ENCODE assay signal across 12 cellular contexts in genomic region chr15:44958302-44958701, GRCh38. TPM values are rescaled to one million over a fixed set of nuclear protein-coding genes. Genes with fewer than 3 reads are reported as not detected.
A peak's percentile ranks its signal among the peaks of the same experiment; 100 is the strongest.
DNase-seq lines count a peak whose midpoint lies in the region; ATAC-seq, FAIRE-seq and TF ChIP-seq lines count a peak whose summit lies in the region.
"Not testable (repeated sequence)": the region's sequence is repeated elsewhere in the genome, so short reads cannot be mapped to it uniquely, and the experiment has no call there.
"Had no signal": no experiment of that assay in that cellular context is flagged by ENCODE, and none has a peak within 500 bp of the region (broad histone marks: within the 10 kb centered on the region; RNA-seq: fewer than 3 reads in every experiment).

No MANE protein-coding gene starts in this region.

- H4K20me1 ChIP-seq in GM12878 (ENCODE audit: control insufficient read depth, insufficient read depth), result not testable (repeated sequence)

- H3K4me1 Mint-ChIP-seq in T-helper 17 cell, result not testable (repeated sequence)

- not testable (repeated sequence) for TF ChIP-seq CTCF in GM12878 (IDR thresholded peaks at IDR 0.05 in 2 of 3, conservative IDR thresholded peaks at IDR 0.05 in 1 of 3; ENCODE audit: control insufficient read depth in 2 of 3, extremely low read depth in 1 of 3, insufficient read depth in 1 of 3, low read depth in 3 of 3, low read length in 3 of 3); right lobe of liver (IDR thresholded peaks at IDR 0.05)

- RAD21 ChIA-PET in GM12878 (lab: Charles Lee; ENCODE audit: unreplicated experiment), result interaction anchor here (0.6 kb wide), 1 partner anchor 80 kb away, joined by 3 read pairs; no protein-coding TSS in a partner anchor

- not testable (repeated sequence) for H3K4me3 ChIP-seq in GM12878, right lobe of liver

- H3K27ac Mint-ChIP-seq in T-helper 17 cell, result peak overlapping the region; percentile 11

- CTCF ChIA-PET in GM12878 (lab: Yijun Ruan, JAX), result not testable (repeated sequence)

- SMC1A ChIA-PET in GM12878 (lab: Charles Lee; ENCODE audit: uncharacterized antibody, unreplicated experiment), result not testable (repeated sequence)

- not testable (repeated sequence) for H3K9me3 ChIP-seq in T-helper 17 cell (ENCODE audit: control insufficient read depth, low read length, poor library complexity, severe bottlenecking); GM12878 (replicated peaks; ENCODE audit: control insufficient read depth, insufficient read depth, low read length); right lobe of liver

- H3K4me2 ChIP-seq in GM12878 (ENCODE audit: control insufficient read depth, insufficient read depth), result not testable (repeated sequence)

- not testable (repeated sequence) for TF ChIP-seq POLR2A in GM12878 (IDR thresholded peaks at IDR 0.05; ENCODE audit: low read depth, low read length); right lobe of liver (IDR thresholded peaks at IDR 0.05)

- not testable (repeated sequence) for H3K36me3 Mint-ChIP-seq in T-helper 17 cell (ENCODE audit: low read depth)

- not testable (repeated sequence) for DNase-seq in T-helper 17 cell; GM12878 (ENCODE audit: low read depth, low spot score); right lobe of liver

- not testable (repeated sequence) for H3K27me3 ChIP-seq in GM12878 (replicated peaks in 1 of 2; ENCODE audit: control insufficient read depth in 2 of 2, insufficient read depth in 2 of 2, low read length in 1 of 2); right lobe of liver

- H3K9ac ChIP-seq in GM12878 (ENCODE audit: control insufficient read depth, insufficient read depth, low read length), result not testable (repeated sequence)

- H2AFZ ChIP-seq in GM12878 (ENCODE audit: control insufficient read depth, low read depth, low read length), result not testable (repeated sequence)

- not testable (repeated sequence) for BruUV-seq in GM12878 (replicated peaks; lab: Mats Ljungman, UMichigan)

- not testable (repeated sequence) for H3K79me2 ChIP-seq in GM12878 (ENCODE audit: control insufficient read depth, insufficient read depth, low read length)

- H3K27me3 Mint-ChIP-seq in T-helper 17 cell, result peaks cover 28% of the 10 kb centered on the region

- not testable (repeated sequence) for TF ChIP-seq RAD21 in GM12878 (IDR thresholded peaks at IDR 0.05; ENCODE audit: insufficient read depth, low read depth, low read length)

- not testable (repeated sequence) for H3K27ac ChIP-seq in GM12878 (ENCODE audit: control insufficient read depth, insufficient read depth); right lobe of liver

- intact Hi-C loops in GM12878 (cut with micrococcal nuclease; ENCODE audit: unreplicated experiment); right lobe of liver (cut with DNase I): not testable (repeated sequence)

- TF ChIP-seq EP300 in GM12878 (IDR thresholded peaks at IDR 0.05; ENCODE audit: borderline replicate concordance in 1 of 2, control insufficient read depth in 1 of 2, low read depth in 2 of 2, low read length in 2 of 2), result not testable (repeated sequence)

- not testable (repeated sequence) for H3K36me3 ChIP-seq in GM12878 (ENCODE audit: control insufficient read depth in 2 of 2, insufficient read depth in 2 of 2, low read length in 1 of 2); right lobe of liver

- WGBS in GM12878 (ENCODE audit: insufficient coverage, insufficient replicate concordance, low lambda C conversion rate, missing lambda C conversion rate), result 78% methylated on average over 3 of the region's 3 CpGs
- WGBS in right lobe of liver (ENCODE audit: insufficient coverage, low coverage, low lambda C conversion rate, missing lambda C conversion rate), result 10% methylated on average over 3 of the region's 3 CpGs

- not testable (repeated sequence) for H3K4me3 Mint-ChIP-seq in T-helper 17 cell

- H3K4me1 ChIP-seq in GM12878 (ENCODE audit: control insufficient read depth, insufficient read depth, low read length); right lobe of liver: not testable (repeated sequence)

- ATAC-seq in T-helper 17 cell, GM12878: not testable (repeated sequence)
- peak; percentile 48 to 79 (median 58) for ATAC-seq in right lobe of liver

- FAIRE-seq in GM12878 (lab: Jason Lieb, UNC) (peak; percentile 38), islet of Langerhans (lab: Jason Lieb, UNC) (peak; percentile 60)

- in situ Hi-C loops in GM12878 (cut with MboI), result not testable (repeated sequence)

- POLR2A ChIA-PET in GM12878 (lab: Charles Lee), result not testable (repeated sequence)

RNA-seq across cellular contexts. Expression of gene TERB2, which starts 1.8 kb away (rescaled TPM):
- total RNA-seq in T-helper 17 cell (not detected), GM12878 (2014; rRNA removed) (not detected in 2 replicates), GM12878 (2014; rRNA removed; fragmentation: Illumina TruSeq; extraction: Trizol) (not detected in 2 replicates), GM12878 (2021) (not detected in 2 replicates), right lobe of liver (under 1 TPM in 1 of 6 experiments, not detected in 5; 0.32 TPM)
- total RNA-seq in GM12878 (2013; cell fraction: nucleolus; rRNA removed), result not detected in 2 replicates
- not detected for polyA plus RNA-seq in GM12878 (2011; ENCODE audit: low read depth)
- polyA plus RNA-seq in GM12878 (2011; rRNA removed) (not detected in 2 replicates), GM12878 (2014; fragmentation: Illumina TruSeq; extraction: Trizol) (not detected in 2 replicates), GM12878 (2014; fragmentation: Nextera tagmentation; extraction: Ambion mirVana) (not detected), GM12878 (2014; rRNA removed) (not detected in 2 replicates), GM12878 (2016; fragmentation: Nextera tagmentation; extraction: Ambion mirVana) (not detected)
- polyA plus RNA-seq in GM12878 (2011; cell fraction: cytosol; rRNA removed), result not detected in 2 replicates
- polyA plus RNA-seq in GM12878 (2011; cell fraction: nucleus; rRNA removed), result not detected in 2 replicates
- not detected in 2 replicates for polyA plus RNA-seq in GM12878 (2012)
- polyA minus RNA-seq in GM12878 (2011; rRNA and poly(A)+ RNA removed), result not detected in 2 replicates
- not detected in 2 replicates for polyA minus RNA-seq in GM12878 (2011; cell fraction: cytosol; rRNA and poly(A)+ RNA removed)
- not detected in 2 replicates for polyA minus RNA-seq in GM12878 (2011; cell fraction: nucleus; rRNA and poly(A)+ RNA removed)
- total RNA-seq: A673; CD4-positive, alpha-beta memory T cell; CD4-positive, CD25-positive, alpha-beta regulatory T cell; CD8-positive, alpha-beta memory T cell; Daoy; G401 had no signal
- polyA plus RNA-seq: AG04450; CD14-positive monocyte; CD4-positive, alpha-beta memory T cell; CD4-positive, CD25-positive, alpha-beta regulatory T cell; CD8-positive, alpha-beta memory T cell had no signal
